ENCODE assay signal across 2 cellular contexts in the genomic region with DNA sequence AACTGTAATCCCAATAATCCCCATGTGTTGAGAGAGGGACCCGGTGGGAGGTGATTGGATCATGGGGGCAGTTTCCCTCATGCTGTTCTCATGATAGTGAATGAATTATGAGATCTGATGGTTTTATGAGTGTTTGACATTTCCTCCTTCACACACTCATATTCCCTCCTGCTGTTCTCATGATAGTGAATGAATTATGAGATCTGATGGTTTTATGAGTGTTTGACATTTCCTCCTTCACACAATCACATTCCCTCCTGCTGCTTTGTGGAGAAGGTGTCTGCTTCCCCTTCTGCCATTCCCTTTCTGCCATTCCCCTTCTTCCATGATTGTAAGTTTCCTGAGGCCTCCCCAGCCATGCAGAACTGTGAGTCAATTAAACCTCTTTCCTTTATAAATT.
TF ChIP-seq lines count a peak whose summit lies in the region.
"Not testable (repeated sequence)": the region's sequence is repeated elsewhere in the genome, so short reads cannot be mapped to it uniquely, and the experiment has no call there.

No MANE protein-coding gene starts in this region.

TF ChIP-seq in HEK293T, 16 proteins besides CTCF, POLR2A, EP300 and RAD21 (continued from another document):
- peak; percentile 86 for TF ChIP-seq PKNOX1 (IDR thresholded peaks at IDR 0.05)

TF ChIP-seq in K562, 482 proteins besides CTCF, POLR2A, EP300 and RAD21:
- not testable (repeated sequence) for TF ChIP-seq PBX2 (CRISPR knock-in tag; IDR thresholded peaks at IDR 0.05; ENCODE audit: low read depth)
- TF ChIP-seq PBX2 (tag; conservative IDR thresholded peaks at IDR 0.05; ENCODE audit: low read depth) (0 out of 2 replicates have a peak, but pooled peaks have one; percentile 33), TCF3 (CRISPR knock-in tag; IDR thresholded peaks at IDR 0.05) (0 out of 2 replicates have a peak, but pooled peaks have one; percentile 10), MEIS2 (IDR thresholded peaks at IDR 0.05; ENCODE audit: partially characterized antibody) (peak; percentile 58), CBFA2T3 (IDR thresholded peaks at IDR 0.05) (peak; percentile 27; the same call in 1 of the 2 replicates)
